13 cellular contexts compared by ENCODE assay signal in the genomic region with DNA sequence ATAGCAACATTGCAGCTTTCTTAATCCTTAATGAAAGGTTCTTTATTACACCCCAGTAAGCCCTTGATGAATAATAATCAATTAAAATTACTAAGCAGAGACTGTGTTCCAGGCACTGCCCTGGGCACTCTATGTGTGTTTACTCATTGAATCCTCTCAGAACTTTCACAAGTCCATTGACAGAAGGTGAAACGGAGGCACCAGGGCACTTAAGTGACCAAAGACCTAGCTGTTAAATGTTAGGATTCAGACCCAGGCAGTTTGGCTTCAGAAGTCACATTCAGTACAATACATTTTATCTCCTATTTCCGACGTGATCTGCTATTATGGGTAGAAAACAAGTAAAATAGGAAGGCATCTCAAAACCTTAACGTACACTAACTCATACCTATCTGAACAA. TPM values are rescaled to one million over a fixed set of nuclear protein-coding genes. Genes with fewer than 3 reads are reported as not detected.
A peak's percentile ranks its signal among the peaks of the same experiment; 100 is the strongest.
DNase-seq lines count a peak whose midpoint lies in the region; ATAC-seq and TF ChIP-seq lines count a peak whose summit lies in the region.
"Had no signal": no experiment of that assay in that cellular context is flagged by ENCODE, and none has a peak within 500 bp of the region (broad histone marks: within the 10 kb centered on the region; RNA-seq: fewer than 3 reads in every experiment).

No MANE protein-coding gene starts in this region.

- no peak for DNase-seq in T-helper 2 cell treated with Interferon-gamma antibody and Interleukin-4, amounts not matched to agents 5 μg/mL and 100 μg/mL, for 36 hours (ENCODE audit: low spot score)
- DNase-seq in T-helper 2 cell: no peak
- DNase-seq in T-cell: no peak
- no peak for DNase-seq in endodermal cell
- peak in 1 of 2 donors; percentile 51 for DNase-seq in stimulated activated effector memory CD8-positive, alpha-beta T cell treated with anti-CD3 and anti-CD28 coated beads, Interleukin-12 subunit alpha, Interleukin-12 subunit beta, amount 100 ng/mL, for 72 hours (ENCODE audit: low spot score in 2 of 2)
- no peak for DNase-seq in foreskin melanocyte
- no peak for DNase-seq in MV-4-11 (lab: John Stamatoyannopoulos, UW)
- DNase-seq: 8988T, dermis blood vessel endothelial cell, PC-9 had no signal

- H3K27me3 Mint-ChIP-seq in T-helper 2 cell treated with Interferon-gamma antibody and Interleukin-4, amounts not matched to agents 5 μg/mL and 100 μg/mL, for 36 hours (ENCODE audit: low read depth): no peaks in the 10 kb centered on the region
- no peaks in the 10 kb centered on the region for H3K27me3 Mint-ChIP-seq in T-cell
- no peaks in the 10 kb centered on the region for H3K27me3 Mint-ChIP-seq in endodermal cell (ENCODE audit: insufficient read depth)

- H3K4me3 Mint-ChIP-seq in T-helper 2 cell treated with Interferon-gamma antibody and Interleukin-4, amounts not matched to agents 5 μg/mL and 100 μg/mL, for 36 hours: peak overlapping the region; percentile 92
- H3K4me3 Mint-ChIP-seq in T-cell (peak overlapping the region; percentile 94 to 99 (median 96)), endodermal cell (no peak overlapping the region)
- peak overlapping the region; percentile 80 for H3K4me3 Mint-ChIP-seq in stimulated activated effector memory CD8-positive, alpha-beta T cell treated with anti-CD3 and anti-CD28 coated beads, Interleukin-12 subunit alpha, Interleukin-12 subunit beta, amount 100 ng/mL, for 72 hours

- POLR2A ChIA-PET in T-cell (lab: Charles Lee): interaction anchor here (0.5 to 4.7 kb wide), 13 partner anchors 8 to 77 kb away, joined by 3 to 40 read pairs (median 7); no protein-coding TSS in a partner anchor

- TF ChIP-seq CTCF in endodermal cell (conservative IDR thresholded peaks at IDR 0.05): no peak

- H3K36me3 ChIP-seq in endodermal cell (ENCODE audit: control insufficient read depth, insufficient read depth, low read length): no peaks in the 10 kb centered on the region
- H3K36me3 ChIP-seq: right lobe of liver had no signal

- no peaks in the 10 kb centered on the region for H3K27me3 ChIP-seq in endodermal cell (ENCODE audit: control insufficient read depth, insufficient read depth, low read length, poor library complexity, severe bottlenecking)
- H3K27me3 ChIP-seq: right lobe of liver had no signal

- H3K36me3 Mint-ChIP-seq in T-helper 2 cell treated with Interferon-gamma antibody and Interleukin-4, amounts not matched to agents 5 μg/mL and 100 μg/mL, for 36 hours (ENCODE audit: low read depth): peaks cover 64% of the 10 kb centered on the region
- H3K36me3 Mint-ChIP-seq in T-cell (peaks cover 51% of the 10 kb centered on the region), endodermal cell (ENCODE audit: low read depth) (peaks cover 14% of the 10 kb centered on the region)
- H3K36me3 Mint-ChIP-seq in stimulated activated effector memory CD8-positive, alpha-beta T cell treated with anti-CD3 and anti-CD28 coated beads, Interleukin-12 subunit alpha, Interleukin-12 subunit beta, amount 100 ng/mL, for 72 hours: peaks cover 91% of the 10 kb centered on the region

- no peaks in the 10 kb centered on the region for H3K9me3 Mint-ChIP-seq in T-helper 2 cell treated with Interferon-gamma antibody and Interleukin-4, amounts not matched to agents 5 μg/mL and 100 μg/mL, for 36 hours
- H3K9me3 Mint-ChIP-seq in T-cell (no peaks in the 10 kb centered on the region), endodermal cell (no peaks in the 10 kb centered on the region)
- no peaks in the 10 kb centered on the region for H3K9me3 Mint-ChIP-seq in stimulated activated effector memory CD8-positive, alpha-beta T cell treated with anti-CD3 and anti-CD28 coated beads, Interleukin-12 subunit alpha, Interleukin-12 subunit beta, amount 100 ng/mL, for 72 hours

- WGBS in endodermal cell (ENCODE audit: insufficient coverage in 1 of 2, insufficient read length in 1 of 2), 2 experiments: 98% methylated on average over 4 of the region's 4 CpGs; no CpG with 5 or more reads in 1 of the 2 experiments

- peaks cover 13% of the 10 kb centered on the region for H3K4me1 ChIP-seq in endodermal cell (ENCODE audit: control insufficient read depth, insufficient read depth, low read length)
- H3K4me1 ChIP-seq: right lobe of liver had no signal

- no peaks in the 10 kb centered on the region for H3K9me3 ChIP-seq in endodermal cell (ENCODE audit: control insufficient read depth, low read length)
- H3K9me3 ChIP-seq: right lobe of liver had no signal

- H3K4me1 Mint-ChIP-seq in T-helper 2 cell treated with Interferon-gamma antibody and Interleukin-4, amounts not matched to agents 5 μg/mL and 100 μg/mL, for 36 hours (ENCODE audit: low read depth): peaks cover 62% of the 10 kb centered on the region
- H3K4me1 Mint-ChIP-seq in T-cell (peaks cover 73 to 89% (median 80%) of the 10 kb centered on the region in 3 donors), endodermal cell (peaks cover 46% of the 10 kb centered on the region)
- peaks cover 63% of the 10 kb centered on the region for H3K4me1 Mint-ChIP-seq in stimulated activated effector memory CD8-positive, alpha-beta T cell treated with anti-CD3 and anti-CD28 coated beads, Interleukin-12 subunit alpha, Interleukin-12 subunit beta, amount 100 ng/mL, for 72 hours

- peak overlapping the region; percentile 92 for H3K27ac Mint-ChIP-seq in T-helper 2 cell treated with Interferon-gamma antibody and Interleukin-4, amounts not matched to agents 5 μg/mL and 100 μg/mL, for 36 hours
- H3K27ac Mint-ChIP-seq in T-cell: peak overlapping the region; percentile 96 to 98
- H3K27ac Mint-ChIP-seq in endodermal cell: no peak overlapping the region
- peak overlapping the region; percentile 98 for H3K27ac Mint-ChIP-seq in stimulated activated effector memory CD8-positive, alpha-beta T cell treated with anti-CD3 and anti-CD28 coated beads, Interleukin-12 subunit alpha, Interleukin-12 subunit beta, amount 100 ng/mL, for 72 hours

- no peak overlapping the region for H3K27ac ChIP-seq in endodermal cell (ENCODE audit: low read depth, low read length)
- H3K27ac ChIP-seq: PC-9, right lobe of liver had no signal

- H3K4me3 ChIP-seq in endodermal cell (ENCODE audit: low read length): peak overlapping the region; percentile 32
- H3K4me3 ChIP-seq: PC-9, right lobe of liver had no signal

- H3K9ac ChIP-seq in endodermal cell (ENCODE audit: extremely low read depth, low read length, poor library complexity, severe bottlenecking): no peak overlapping the region

- CTCF ChIA-PET in T-cell (lab: Charles Lee): interaction anchor here (0.7 to 4.2 kb wide), 7 partner anchors 10 to 462 kb away, joined by 3 to 32 read pairs (median 5); no protein-coding TSS in a partner anchor

- ATAC-seq in T-cell (replicated peaks in 1 of 4): no peak
- no peak for ATAC-seq in stimulated activated effector memory CD8-positive, alpha-beta T cell treated with anti-CD3 and anti-CD28 coated beads, Interleukin-12 subunit alpha, Interleukin-12 subunit beta, amount 100 ng/mL, for 72 hours
- ATAC-seq in HG03135 (IDR thresholded peaks at IDR 0.05; ENCODE audit: unreplicated experiment): no peak

RNA-seq across cellular contexts. Expression of a gene that starts 2.7 kb away (rescaled TPM):
- total RNA-seq in T-cell (100 to 1,000 TPM in 3 of 5 donors, 10 to 100 TPM in 2; 69.9 to 152 (median 100) TPM), endodermal cell (under 1 TPM in 1 of 2 donors, not detected in 1; 0.62 TPM)
- 0.18 TPM for polyA plus RNA-seq in endodermal cell (2013, experiment 1 of 2)
- 0.29 TPM for polyA plus RNA-seq in endodermal cell (2013, experiment 2 of 2)
- total RNA-seq: PC-9 had no signal

RNA-seq across cellular contexts. Expression of a gene that starts 46.4 kb away (rescaled TPM):
- total RNA-seq in T-cell (10 to 100 TPM; 15.2 to 26.7 (median 16.7) TPM), endodermal cell (not detected)
- not detected for polyA plus RNA-seq in endodermal cell (2013, experiment 1 of 2)
- not detected for polyA plus RNA-seq in endodermal cell (2013, experiment 2 of 2)
- total RNA-seq: dermis blood vessel endothelial cell, myocyte, PC-9 had no signal

Comparison
In these comparisons a context has a peak if more than half of its experiments do, and no peak if none do; other contexts are left out.
1. RNA of a gene that starts 2.7 kb away (total RNA-seq): 69.9 to 152 TPM in T-cell; 0.62 TPM in endodermal cell; every median in the first group is over 10 times any median in the second.
2. RNA of a gene that starts 46.4 kb away (total RNA-seq): 15.2 to 26.7 TPM in T-cell; not detected in endodermal cell; every median in the first group is over 10 times any median in the second.